Comparison of ENCODE assay signal across 8 cellular contexts in genomic region chr9:91362212-91362611, GRCh38. TPM values are rescaled to one million over a fixed set of nuclear protein-coding genes. Genes with fewer than 3 reads are reported as not detected.
DNase-seq lines count a peak whose midpoint lies in the region; ATAC-seq and TF ChIP-seq lines count a peak whose summit lies in the region.

No MANE protein-coding gene starts in this region.

- no peak for TF ChIP-seq EP300 in gastroesophageal sphincter (IDR thresholded peaks at IDR 0.05)
- no peak for TF ChIP-seq EP300 in stomach (IDR thresholded peaks at IDR 0.05)

- H3K4me1 Mint-ChIP-seq in T-helper 17 cell: peaks cover 36% of the 10 kb centered on the region

- peak overlapping the region; percentile 83 for H3K27ac Mint-ChIP-seq in T-helper 17 cell

- intact Hi-C loops in stomach (cut with DNase I; ENCODE audit: low total_unique reads): loop anchor here (10.0 kb wide), 1 partner anchor 53 kb away; no protein-coding TSS in a partner anchor

- peaks cover 0 to 31% (median 11%) of the 10 kb centered on the region in 3 donors for H3K4me1 ChIP-seq in gastroesophageal sphincter
- peaks cover 20 to 44% (median 31%) of the 10 kb centered on the region in 4 donors for H3K4me1 ChIP-seq in stomach

- H3K4me3 ChIP-seq in gastroesophageal sphincter: peak overlapping the region; percentile 89 to 90
- H3K4me3 ChIP-seq in stomach: peak overlapping the region; percentile 96 to 100 (median 98)

- H3K9me3 ChIP-seq in T-helper 17 cell (ENCODE audit: control insufficient read depth, low read length, poor library complexity, severe bottlenecking) (no peaks in the 10 kb centered on the region), gastroesophageal sphincter (no peaks in the 10 kb centered on the region), stomach (no peaks in the 10 kb centered on the region)

- H3K27me3 ChIP-seq in gastroesophageal sphincter (no peaks in the 10 kb centered on the region), stomach (no peaks in the 10 kb centered on the region)

- H3K36me3 Mint-ChIP-seq in T-helper 17 cell (ENCODE audit: low read depth): no peaks in the 10 kb centered on the region

- TF ChIP-seq CTCF in gastroesophageal sphincter (IDR thresholded peaks at IDR 0.05) (no peak), stomach (IDR thresholded peaks at IDR 0.05) (no peak)

- TF ChIP-seq POLR2A in gastroesophageal sphincter (IDR thresholded peaks at IDR 0.05): no peak
- TF ChIP-seq POLR2A in stomach (IDR thresholded peaks at IDR 0.05): no peak

- 50 to 57% methylated on average over 5 to 11 of the region's 11 CpGs for WGBS in gastroesophageal sphincter (ENCODE audit: low coverage in 1 of 2), 2 donors
- WGBS in stomach, 5 donors: 61 to 74% (median 63%) methylated on average over 11 of the region's 11 CpGs

- no peaks in the 10 kb centered on the region for H3K27me3 Mint-ChIP-seq in T-helper 17 cell

- H3K36me3 ChIP-seq in gastroesophageal sphincter (no peaks in the 10 kb centered on the region), stomach (peaks cover 0 to 1% (median under 1%) of the 10 kb centered on the region in 4 donors)

- DNase-seq in NCI-H345 treated with DMSO at 0.1 percent for 48 hours (lab: John Stamatoyannopoulos, UW; ENCODE audit: unreplicated experiment): peak; percentile 17
- DNase-seq in NCI-H345 (lab: John Stamatoyannopoulos, UW): no peak
- DNase-seq in T-helper 17 cell: no peak
- DNase-seq in stomach: no peak
- no peak for DNase-seq in AML-193 (lab: John Stamatoyannopoulos, UW)
- no peak for DNase-seq in NCI-H2081 treated with DMSO at 0.1 percent for 48 hours (lab: John Stamatoyannopoulos, UW)
- no peak for DNase-seq in NCI-H2029 (lab: John Stamatoyannopoulos, UW)

- peak overlapping the region; percentile 91 for H3K4me3 Mint-ChIP-seq in T-helper 17 cell

- H3K27ac ChIP-seq in gastroesophageal sphincter: peak overlapping the region in 3 of 4 donors; percentile 86 to 95 (median 90)
- peak overlapping the region; percentile 92 to 98 (median 95) for H3K27ac ChIP-seq in stomach

- no peak for ATAC-seq in T-helper 17 cell
- no peak for ATAC-seq in gastroesophageal sphincter

RNA-seq across cellular contexts. Expression of gene AUH, which starts 0.5 kb away (rescaled TPM):
- total RNA-seq in T-helper 17 cell (10 to 100 TPM; 15.2 to 17.2 TPM), gastroesophageal sphincter (10 to 100 TPM; 23.0 to 39.2 (median 25.7) TPM), stomach (100 to 1,000 TPM in 1 of 5 donors, 10 to 100 TPM in 2, 1 to 10 TPM in 2; 5.8 to 331 (median 30.3) TPM)
- polyA plus RNA-seq in stomach: 10 to 100 TPM; 17.2 to 27.1 (median 22.0) TPM
